Comparison of ENCODE assay signal across 8 cellular contexts in genomic region chr5:149062371-149063016, GRCh38. TPM values are rescaled to one million over a fixed set of nuclear protein-coding genes. Genes with fewer than 3 reads are reported as not detected.
DNase-seq lines count a peak whose midpoint lies in the region; ATAC-seq and TF ChIP-seq lines count a peak whose summit lies in the region.

No MANE protein-coding gene starts in this region.

- peaks cover 7% of the 10 kb centered on the region for H3K4me1 ChIP-seq in HUES48 (ENCODE audit: control insufficient read depth, insufficient read depth, low read length)
- no peaks in the 10 kb centered on the region for H3K4me1 ChIP-seq in testis

- H3K27ac Mint-ChIP-seq in brain, result peak overlapping the region in 4 of 5 experiments; percentile 17 to 75 (median 65)
- H3K27ac Mint-ChIP-seq in activated T-cell treated with anti-CD3 and anti-CD28 coated beads, Interleukin-2, amount 50 U/mL, for 72 hours, result no peak overlapping the region

- ATAC-seq in activated T-cell treated with anti-CD3 and anti-CD28 coated beads, Interleukin-2, amount 50 U/mL, for 72 hours (replicated peaks in 1 of 2), result no peak
- ATAC-seq in HG03108 (IDR thresholded peaks at IDR 0.05; ENCODE audit: unreplicated experiment), result no peak

- H3K9me3 ChIP-seq in HUES48 (ENCODE audit: control insufficient read depth, insufficient read depth, low read length) (0 out of 2 replicates have a peak, but pooled peaks cover 8% of the 10 kb centered on the region), testis (no peaks in the 10 kb centered on the region)

- TF ChIP-seq CTCF in brain (conservative IDR thresholded peaks at IDR 0.05) (no peak), kidney epithelial cell (IDR thresholded peaks at IDR 0.05; ENCODE audit: insufficient read depth, low read length, poor library complexity, severe bottlenecking) (no peak), testis (IDR thresholded peaks at IDR 0.05) (no peak)

- peaks cover 6% of the 10 kb centered on the region for H3K27me3 Mint-ChIP-seq in brain
- peaks cover 20% of the 10 kb centered on the region for H3K27me3 Mint-ChIP-seq in activated T-cell treated with anti-CD3 and anti-CD28 coated beads, Interleukin-2, amount 50 U/mL, for 72 hours (ENCODE audit: low read depth)

- H3K36me3 Mint-ChIP-seq in brain, result no peaks in the 10 kb centered on the region
- H3K36me3 Mint-ChIP-seq in activated T-cell treated with anti-CD3 and anti-CD28 coated beads, Interleukin-2, amount 50 U/mL, for 72 hours (ENCODE audit: insufficient read depth in 2 of 2), result no peaks in the 10 kb centered on the region

- H3K27ac ChIP-seq in HUES48 (ENCODE audit: low read depth, low read length) (peak overlapping the region; percentile 76), testis (peak overlapping the region; percentile 7 to 11)

- H3K4me1 Mint-ChIP-seq in brain, result peaks cover 16% of the 10 kb centered on the region
- H3K4me1 Mint-ChIP-seq in activated T-cell treated with anti-CD3 and anti-CD28 coated beads, Interleukin-2, amount 50 U/mL, for 72 hours (ENCODE audit: low read depth), result no peaks in the 10 kb centered on the region

- H3K4me3 Mint-ChIP-seq in brain, result peak overlapping the region in 1 of 5 experiments; percentile 8
- H3K4me3 Mint-ChIP-seq in activated T-cell treated with anti-CD3 and anti-CD28 coated beads, Interleukin-2, amount 50 U/mL, for 72 hours, result no peak overlapping the region

- H3K27me3 ChIP-seq in HUES48 (ENCODE audit: control insufficient read depth, insufficient read depth, low read length) (no peaks in the 10 kb centered on the region), kidney epithelial cell (ENCODE audit: control insufficient read depth, insufficient read depth, low read length) (no peaks in the 10 kb centered on the region), testis (no peaks in the 10 kb centered on the region)

- no peaks in the 10 kb centered on the region for H3K36me3 ChIP-seq in HUES48 (ENCODE audit: control insufficient read depth, insufficient read depth, low read length)
- no peaks in the 10 kb centered on the region for H3K36me3 ChIP-seq in kidney epithelial cell (ENCODE audit: control insufficient read depth, insufficient read depth, low read length)
- no peaks in the 10 kb centered on the region for H3K36me3 ChIP-seq in testis (ENCODE audit: low read depth, missing control alignments)

- H3K4me3 ChIP-seq in HUES48 (ENCODE audit: low read depth, low read length) (no peak overlapping the region), kidney epithelial cell (ENCODE audit: low read depth, low read length) (no peak overlapping the region), testis (peak overlapping the region in 1 of 2 donors; percentile 15)

- 25 to 47% methylated on average over 1 to 3 of the region's 3 CpGs for WGBS in testis, 2 donors

- DNase-seq in kidney epithelial cell (ENCODE audit: low read depth) (peak; percentile 78), testis (no peak), NCI-H510A (lab: John Stamatoyannopoulos, UW) (no peak), NCI-H2196 treated with DMSO at 0.1 percent for 48 hours (lab: John Stamatoyannopoulos, UW; ENCODE audit: unreplicated experiment) (no peak)
- no peak for DNase-seq in activated T-cell treated with anti-CD3 and anti-CD28 coated beads, Interleukin-2, amount 50 U/mL, for 72 hours

- H3K9ac ChIP-seq in HUES48 (ENCODE audit: low read depth, low read length), result no peak overlapping the region

- H3K9me3 Mint-ChIP-seq in brain, result peaks cover 0 to 8% (median 5%) of the 10 kb centered on the region in 5 experiments
- peaks cover 3 to 4% of the 10 kb centered on the region in 2 donors for H3K9me3 Mint-ChIP-seq in activated T-cell treated with anti-CD3 and anti-CD28 coated beads, Interleukin-2, amount 50 U/mL, for 72 hours

- no peak for TF ChIP-seq POLR2A in testis (IDR thresholded peaks at IDR 0.05)

- intact Hi-C loops in testis (cut with DNase I; ENCODE audit: low total_unique reads), result no loop called here

RNA-seq across cellular contexts. Expression of gene SH3TC2, which starts 0.4 kb away (rescaled TPM):
- polyA plus RNA-seq in brain (ENCODE audit: insufficient read depth, low read depth, low replicate concordance), result 2.1 TPM
- total RNA-seq in kidney epithelial cell, result 7.9 and 8.4 TPM in 2 replicates
- 100 to 1,000 TPM; 130 to 136 TPM for total RNA-seq in testis
- 32.4 TPM for polyA plus RNA-seq in testis (ENCODE audit: insufficient read depth, low read depth, low replicate concordance)
- under 1 TPM in 1 of 2 donors, not detected in 1; 0.24 TPM for total RNA-seq in activated T-cell treated with anti-CD3 and anti-CD28 coated beads, Interleukin-2, amount 50 U/mL, for 72 hours

Comparison
In these comparisons a context has a peak if more than half of its experiments do, and no peak if none do; other contexts are left out.
1. RNA of gene SH3TC2, which starts 0.4 kb away (total RNA-seq): 130 to 136 TPM in testis; 7.9 to 8.4 TPM in kidney epithelial cell and 0.24 TPM in activated T-cell treated with anti-CD3 and anti-CD28 coated beads, Interleukin-2, amount 50 U/mL, for 72 hours; every median in the first group is over 10 times any median in the second.